In the genomic region with DNA sequence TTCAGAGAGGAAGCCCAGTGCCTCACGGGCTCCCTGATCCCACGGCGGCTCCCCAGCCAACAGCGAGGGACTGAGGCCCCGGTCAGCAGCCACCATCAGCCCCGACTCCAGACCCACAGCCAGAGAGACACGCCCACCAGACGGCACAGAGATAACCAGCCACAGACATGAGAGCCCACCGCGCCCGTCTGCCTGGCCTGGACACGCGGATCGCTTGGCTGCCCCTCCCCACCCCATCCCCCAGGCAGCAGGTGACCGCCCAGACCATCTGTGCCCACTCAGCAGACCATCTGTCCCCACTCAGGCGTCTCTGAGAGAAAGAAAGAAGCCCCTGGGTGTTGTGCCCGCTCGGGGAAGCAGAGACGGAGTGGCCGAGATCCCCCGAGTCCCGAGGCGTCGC, we compare ENCODE assay signal across 22 cellular contexts. TPM values are rescaled to one million over a fixed set of nuclear protein-coding genes. Genes with fewer than 3 reads are reported as not detected.
A peak's percentile ranks its signal among the peaks of the same experiment; 100 is the strongest.
DNase-seq lines count a peak whose midpoint lies in the region; ATAC-seq and TF ChIP-seq lines count a peak whose summit lies in the region.
"Had no signal": no experiment of that assay in that cellular context is flagged by ENCODE, and none has a peak within 500 bp of the region (broad histone marks: within the 10 kb centered on the region; RNA-seq: fewer than 3 reads in every experiment).

No MANE protein-coding gene starts in this region.

- no peak for TF ChIP-seq CTCF in BE2C (IDR thresholded peaks at IDR 0.05; ENCODE audit: low read depth, low read length)

- peaks cover 36% of the 10 kb centered on the region for H3K27me3 ChIP-seq in BE2C

- no peaks in the 10 kb centered on the region for H3K9me3 ChIP-seq in BE2C

- H3K4me3 ChIP-seq in BE2C (ENCODE audit: low read depth, low read length) = no peak overlapping the region
- H3K4me3 ChIP-seq: GM23338 had no signal

- ATAC-seq in GM21529 (IDR thresholded peaks at IDR 0.05; ENCODE audit: unreplicated experiment) (no peak), GM21381 (IDR thresholded peaks at IDR 0.05; ENCODE audit: unreplicated experiment) (no peak)
- ATAC-seq: HCT116 had no signal

- H3K4me1 ChIP-seq in BE2C = no peaks in the 10 kb centered on the region

- no peaks in the 10 kb centered on the region for H3K36me3 ChIP-seq in BE2C

- DNase-seq in BE2C (peak; percentile 46), DMS 273 treated with DMSO at 0.1 percent for 48 hours (lab: John Stamatoyannopoulos, UW) (peak; percentile 22), NCI-H82 (lab: John Stamatoyannopoulos, UW) (peak; percentile 89), cerebellum (ENCODE audit: low spot score) (peak; percentile 81)
- DNase-seq in activated CD4-positive, alpha-beta T cell treated with anti-CD3 and anti-CD28 coated beads for 4 hours = no peak
- DNase-seq in activated CD4-positive, alpha-beta T cell treated with anti-CD3 and anti-CD28 coated beads, Interleukin-2, amount 50 U/mL, for 48 hours = no peak
- DNase-seq: CD8-positive, alpha-beta memory T cell; GDM1; MM.1S; NCI-H1092; NCI-H1436 treated with DMSO at 0.1 percent for 48 hours; NCI-H2029 treated with DMSO at 0.1 percent for 48 hours; NCI-H510A; PC-3; RPMI8226; SIG-M5 had no signal

RNA-seq across cellular contexts. Expression of a gene that starts 55.5 kb away (rescaled TPM):
- polyA plus RNA-seq in BE2C (2012; ENCODE audit: insufficient read depth, insufficient read length, low read depth) = not detected
- 7.0 TPM for total RNA-seq in cerebellum
- total RNA-seq: CD8-positive, alpha-beta memory T cell; LHCN-M2; PC-3; T-helper 2 cell treated with Interferon-gamma antibody and Interleukin-4, amounts not matched to agents 100 ng/mL and 5 ng/mL, for 36 hours had no signal
- polyA plus RNA-seq: CD8-positive, alpha-beta memory T cell had no signal

RNA-seq across cellular contexts. Expression of a gene that starts 55.8 kb away (rescaled TPM):
- polyA plus RNA-seq in BE2C (2012; ENCODE audit: insufficient read depth, insufficient read length, low read depth) = 60.1 TPM
- total RNA-seq in cerebellum = 116 TPM
- total RNA-seq: CD8-positive, alpha-beta memory T cell; LHCN-M2; PC-3 had no signal
- polyA plus RNA-seq: CD8-positive, alpha-beta memory T cell had no signal

Comparison
In these comparisons a context has a peak if more than half of its experiments do, and no peak if none do; other contexts are left out.
1. DNase-seq: peak in BE2C (single experiment), DMS 273 treated with DMSO at 0.1 percent for 48 hours (single experiment), NCI-H82 (single experiment) and cerebellum (single experiment); none in activated CD4-positive, alpha-beta T cell treated with anti-CD3 and anti-CD28 coated beads for 4 hours (0 of 2) and activated CD4-positive, alpha-beta T cell treated with anti-CD3 and anti-CD28 coated beads, Interleukin-2, amount 50 U/mL, for 48 hours (0 of 2).